Comparison of ENCODE assay signal across 33 cellular contexts in the genomic region with DNA sequence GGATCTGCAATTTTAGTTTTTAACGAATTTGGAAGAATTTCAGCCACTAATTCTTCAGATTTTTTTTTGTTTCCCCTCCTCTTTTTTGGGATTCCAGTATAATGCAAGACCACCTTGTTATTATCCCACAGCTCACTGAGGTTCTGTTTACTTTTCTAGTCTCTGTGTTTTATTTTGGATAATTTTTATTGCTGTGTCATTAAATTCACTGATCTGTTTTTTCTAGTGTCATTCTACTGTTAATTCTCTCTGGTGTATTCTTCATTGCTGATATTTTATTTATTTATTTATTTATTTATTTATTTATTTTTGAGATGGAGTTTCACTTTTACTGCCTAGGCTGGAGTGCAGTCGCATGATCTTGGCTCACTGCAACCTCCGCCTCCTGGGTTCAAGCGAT.
"Had no signal": no experiment of that assay in that cellular context is flagged by ENCODE, and none has a peak within 500 bp of the region (broad histone marks: within the 10 kb centered on the region; RNA-seq: fewer than 3 reads in every experiment).

No MANE protein-coding gene starts in this region.

- H3K4me3 ChIP-seq: adrenal gland, ascending aorta, body of pancreas, breast epithelium, cardiac muscle cell had no signal

- H3K4me1 ChIP-seq: breast epithelium had no signal

- DNase-seq: activated effector memory CD4-positive, alpha-beta T cell treated with anti-CD3 and anti-CD28 coated beads, Interleukin-2, amount 50 U/mL, for 16 hours; activated effector memory CD4-positive, alpha-beta T cell treated with Interleukin-2 at 50 U/mL for 16 hours; activated gamma-delta T cell; activated gamma-delta T cell treated with Interleukin-2 at 50 U/mL for 16 hours; activated naive CD4-positive, alpha-beta T cell; activated naive CD4-positive, alpha-beta T cell treated with anti-CD3 and anti-CD28 coated beads for 36 hours; activated naive CD4-positive, alpha-beta T cell treated with anti-CD3 and anti-CD28 coated beads, Interleukin-2, amount 10 ng/mL, durations not matched to agents 7 days and 5 days; activated naive CD4-positive, alpha-beta T cell treated with anti-CD3 and anti-CD28 coated beads, Interleukin-2, amount 50 U/mL, for 16 hours; activated naive CD4-positive, alpha-beta T cell treated with Interleukin-2 at 50 U/mL for 16 hours; activated naive CD8-positive, alpha-beta T cell treated with anti-CD3 and anti-CD28 coated beads for 36 hours; activated naive CD8-positive, alpha-beta T cell treated with anti-CD3 and anti-CD28 coated beads, Interleukin-2, amount 10 ng/mL, durations not matched to agents 7 days and 5 days; activated naive CD8-positive, alpha-beta T cell treated with anti-CD3 and anti-CD28 coated beads, Interleukin-2, amount 50 U/mL, for 24 hours; activated T-cell treated with anti-CD3 and anti-CD28 coated beads, Interleukin-2, amount 50 U/mL, for 4 hours; activated T-cell treated with anti-CD3 and anti-CD28 coated beads, Interleukin-2, amount 50 U/mL, for 48 hours; activated T-cell treated with anti-CD3 and anti-CD28 coated beads, Interleukin-2, amount 50 U/mL, for 72 hours; adrenal gland; amniotic stem cell; amygdala; anterior cingulate cortex; aorta; body of pancreas; brain microvascular endothelial cell; caudate nucleus; central memory CD4-positive, alpha-beta T cell; cerebellar nuclear complex had no signal

- H3K27me3 ChIP-seq: adrenal gland, ascending aorta, body of pancreas, brain microvascular endothelial cell, breast epithelium, cardiac muscle cell had no signal

- FAIRE-seq: astrocyte, bronchial epithelial cell, colon had no signal

- ATAC-seq: activated naive CD4-positive, alpha-beta T cell treated with anti-CD3 and anti-CD28 coated beads, Interleukin-2, amount 50 U/mL, for 72 hours; activated naive CD8-positive, alpha-beta T cell treated with anti-CD3 and anti-CD28 coated beads, Interleukin-2, amount 50 U/mL, for 24 hours; activated T-cell treated with anti-CD3 and anti-CD28 coated beads, Interleukin-2, amount 50 U/mL, for 4 hours; activated T-cell treated with anti-CD3 and anti-CD28 coated beads, Interleukin-2, amount 50 U/mL, for 72 hours; activated T-helper 17 cell treated with anti-CD3 and anti-CD28 coated beads, Interleukin-2, amount 50 U/mL, for 72 hours; body of pancreas had no signal

- H3K36me3 ChIP-seq: adrenal gland, ascending aorta, brain microvascular endothelial cell, breast epithelium, cardiac muscle cell had no signal

- H3K9me3 ChIP-seq: adrenal gland, ascending aorta, body of pancreas had no signal

- H3K27ac ChIP-seq: adrenal gland, ascending aorta, body of pancreas, brain microvascular endothelial cell, breast epithelium, cardiac muscle cell had no signal
